22 cellular contexts compared by ENCODE assay signal in genomic region chr3:108054935-108055334, GRCh38. TPM values are rescaled to one million over a fixed set of nuclear protein-coding genes. Genes with fewer than 3 reads are reported as not detected.
DNase-seq lines count a peak whose midpoint lies in the region; ATAC-seq and TF ChIP-seq lines count a peak whose summit lies in the region.
"Had no signal": no experiment of that assay in that cellular context is flagged by ENCODE, and none has a peak within 500 bp of the region (broad histone marks: within the 10 kb centered on the region; RNA-seq: fewer than 3 reads in every experiment).

No MANE protein-coding gene starts in this region.

- no peak for ATAC-seq in natural killer cell
- ATAC-seq in natural killer cell treated with Interleukin-12 subunit alpha and Interleukin-12 subunit beta and Interleukin-15 and Interleukin-18, amount 100 ng/mL, for 72 hours: no peak
- no peak for ATAC-seq in HG03095 (IDR thresholded peaks at IDR 0.05; ENCODE audit: unreplicated experiment)
- ATAC-seq: HepG2 had no signal

- intact Hi-C loops in natural killer cell (cut with micrococcal nuclease): no loop called here

- DNase-seq in natural killer cell (no peak), immature natural killer cell (no peak), germinal center (ENCODE audit: low spot score) (no peak), NCI-H2029 (lab: John Stamatoyannopoulos, UW) (no peak)
- DNase-seq in natural killer cell treated with Interleukin-12 subunit alpha and Interleukin-12 subunit beta and Interleukin-15 and Interleukin-18, amount 100 ng/mL, for 72 hours (ENCODE audit: low spot score): no peak
- DNase-seq: CD4-positive, alpha-beta memory T cell; H7; HFFc6; KBM-7; MM.1S; NCI-H1048; NCI-H1417 treated with DMSO at 0.1 percent for 48 hours; NCI-H187; NCI-H2107; NCI-H446 treated with DMSO at 0.1 percent for 48 hours; NCI-H526 treated with DMSO at 0.1 percent for 48 hours; OCI-M1; SJCRH30 had no signal

- H3K36me3 Mint-ChIP-seq in natural killer cell (peaks cover 4% of the 10 kb centered on the region), immature natural killer cell (peaks cover 22 to 54% (median 45%) of the 10 kb centered on the region in 3 donors)
- peaks cover 19% of the 10 kb centered on the region for H3K36me3 Mint-ChIP-seq in natural killer cell treated with Interleukin-12 subunit alpha and Interleukin-12 subunit beta and Interleukin-15 and Interleukin-18, amount 100 ng/mL, for 72 hours

- H3K27ac ChIP-seq in VCaP: peak overlapping the region; percentile 90
- H3K27ac ChIP-seq: BLaER1, SJCRH30 had no signal

- H3K4me3 Mint-ChIP-seq in natural killer cell (no peak overlapping the region), immature natural killer cell (peak overlapping the region in 3 of 5 donors; percentile 11 to 70 (median 12))
- H3K4me3 Mint-ChIP-seq in natural killer cell treated with Interleukin-12 subunit alpha and Interleukin-12 subunit beta and Interleukin-15 and Interleukin-18, amount 100 ng/mL, for 72 hours: no peak overlapping the region
- H3K4me3 Mint-ChIP-seq: HFFc6 had no signal

- H3K9me3 Mint-ChIP-seq in natural killer cell: no peaks in the 10 kb centered on the region
- peaks cover 3% of the 10 kb centered on the region for H3K9me3 Mint-ChIP-seq in natural killer cell treated with Interleukin-12 subunit alpha and Interleukin-12 subunit beta and Interleukin-15 and Interleukin-18, amount 100 ng/mL, for 72 hours
- no peaks in the 10 kb centered on the region for H3K9me3 Mint-ChIP-seq in immature natural killer cell
- H3K9me3 Mint-ChIP-seq: CD4-positive, alpha-beta memory T cell; HFFc6 had no signal

- no peaks in the 10 kb centered on the region for H3K27me3 Mint-ChIP-seq in natural killer cell (ENCODE audit: low read depth in 2 of 2)
- H3K27me3 Mint-ChIP-seq in natural killer cell treated with Interleukin-12 subunit alpha and Interleukin-12 subunit beta and Interleukin-15 and Interleukin-18, amount 100 ng/mL, for 72 hours: no peaks in the 10 kb centered on the region
- H3K27me3 Mint-ChIP-seq in immature natural killer cell (ENCODE audit: low read depth in 3 of 3): peaks cover 0 to 2% (median 0%) of the 10 kb centered on the region in 3 donors
- H3K27me3 Mint-ChIP-seq: CD4-positive, alpha-beta memory T cell had no signal

- TF ChIP-seq CTCF in natural killer cell (IDR thresholded peaks at IDR 0.05): no peak
- TF ChIP-seq CTCF in VCaP (conservative IDR thresholded peaks at IDR 0.05): no peak

- H3K4me1 Mint-ChIP-seq in natural killer cell: peaks cover 46 to 58% of the 10 kb centered on the region in 2 donors
- H3K4me1 Mint-ChIP-seq in natural killer cell treated with Interleukin-12 subunit alpha and Interleukin-12 subunit beta and Interleukin-15 and Interleukin-18, amount 100 ng/mL, for 72 hours (ENCODE audit: low read depth in 2 of 2): peaks cover 29 to 34% of the 10 kb centered on the region in 2 donors
- peaks cover 56 to 87% of the 10 kb centered on the region in 2 donors for H3K4me1 Mint-ChIP-seq in immature natural killer cell

- H3K27ac Mint-ChIP-seq in natural killer cell (peak overlapping the region; percentile 27 to 68), immature natural killer cell (peak overlapping the region in 5 of 6 donors; percentile 23 to 76 (median 35))
- peak overlapping the region in 1 of 2 donors; percentile 50 for H3K27ac Mint-ChIP-seq in natural killer cell treated with Interleukin-12 subunit alpha and Interleukin-12 subunit beta and Interleukin-15 and Interleukin-18, amount 100 ng/mL, for 72 hours
- H3K27ac Mint-ChIP-seq: HFFc6 had no signal

RNA-seq across cellular contexts. Expression of gene CD47, which starts 35.9 kb away (rescaled TPM):
- 100 to 1,000 TPM; 226 to 236 (median 233) TPM for total RNA-seq in natural killer cell
- 100 to 1,000 TPM in 1 of 2 donors, 10 to 100 TPM in 1; 82.6 to 113 TPM for total RNA-seq in natural killer cell treated with Interleukin-12 subunit alpha and Interleukin-12 subunit beta and Interleukin-15 and Interleukin-18, amount 100 ng/mL, for 72 hours
- polyA plus RNA-seq in immature natural killer cell: 100 to 1,000 TPM; 291 to 313 (median 291) TPM

Comparison
In these comparisons a context has a peak if more than half of its experiments do, and no peak if none do; other contexts are left out.
1. H3K4me3 Mint-ChIP-seq: peak in immature natural killer cell (3 of 5); none in natural killer cell (single experiment) and natural killer cell treated with Interleukin-12 subunit alpha and Interleukin-12 subunit beta and Interleukin-15 and Interleukin-18, amount 100 ng/mL, for 72 hours (single experiment).